Comparison of ENCODE assay signal across 29 cellular contexts in genomic region chr2:172772637-172773036, GRCh38. TPM values are rescaled to one million over a fixed set of nuclear protein-coding genes. Genes with fewer than 3 reads are reported as not detected.
DNase-seq lines count a peak whose midpoint lies in the region; ATAC-seq, FAIRE-seq and TF ChIP-seq lines count a peak whose summit lies in the region.
"Had no signal": no experiment of that assay in that cellular context is flagged by ENCODE, and none has a peak within 500 bp of the region (broad histone marks: within the 10 kb centered on the region; RNA-seq: fewer than 3 reads in every experiment).

No MANE protein-coding gene starts in this region.

- no peak for FAIRE-seq in bronchial epithelial cell (lab: Jason Lieb, UNC)
- FAIRE-seq: pancreas had no signal

- TF ChIP-seq CTCF in AG04450 (IDR thresholded peaks at IDR 0.05; ENCODE audit: low read depth, low read length) (no peak), HFFc6 (IDR thresholded peaks at IDR 0.05) (no peak), bronchial epithelial cell (IDR thresholded peaks at IDR 0.05; ENCODE audit: insufficient read depth, low read length, severe bottlenecking) (no peak), foreskin fibroblast (IDR thresholded peaks at IDR 0.05; ENCODE audit: low read depth, low read length) (no peak)

- ATAC-seq in GM19395 (IDR thresholded peaks at IDR 0.05; ENCODE audit: unreplicated experiment) (no peak), GM21723 (IDR thresholded peaks at IDR 0.05; ENCODE audit: unreplicated experiment) (no peak)
- ATAC-seq: activated CD8-positive, alpha-beta T cell treated with anti-CD3 and anti-CD28 coated beads, Interleukin-2, amount 10 ng/mL, durations not matched to agents 7 days and 5 days; heart left ventricle; left lung; natural killer cell treated with Interleukin-12 subunit alpha and Interleukin-12 subunit beta and Interleukin-15 and Interleukin-18, amount 100 ng/mL, for 72 hours; sciatic nerve had no signal

- no peak overlapping the region for H3K27ac Mint-ChIP-seq in HFFc6
- H3K27ac Mint-ChIP-seq: activated CD8-positive, alpha-beta T cell treated with anti-CD3 and anti-CD28 coated beads, Interleukin-2, amount 10 ng/mL, durations not matched to agents 7 days and 5 days; natural killer cell treated with Interleukin-12 subunit alpha and Interleukin-12 subunit beta and Interleukin-15 and Interleukin-18, amount 100 ng/mL, for 72 hours had no signal

- H3K27ac ChIP-seq in AG04450 (ENCODE audit: low read depth, low read length), result peak overlapping the region; percentile 22
- H3K27ac ChIP-seq: esophagus squamous epithelium, heart left ventricle, KMS-11, left lung, pancreas, upper lobe of left lung had no signal

- peaks cover 8% of the 10 kb centered on the region for H3K27me3 Mint-ChIP-seq in HFFc6 (ENCODE audit: insufficient read depth)

- H3K4me3 Mint-ChIP-seq in HFFc6, result no peak overlapping the region
- H3K4me3 Mint-ChIP-seq: activated CD8-positive, alpha-beta T cell treated with anti-CD3 and anti-CD28 coated beads, Interleukin-2, amount 10 ng/mL, durations not matched to agents 7 days and 5 days; central memory CD8-positive, alpha-beta T cell; natural killer cell treated with Interleukin-12 subunit alpha and Interleukin-12 subunit beta and Interleukin-15 and Interleukin-18, amount 100 ng/mL, for 72 hours had no signal

- POLR2A ChIA-PET in AG04450 (lab: Yijun Ruan, JAX), result no interaction called here

- no peaks in the 10 kb centered on the region for H3K9me3 Mint-ChIP-seq in HFFc6
- H3K9me3 Mint-ChIP-seq: central memory CD8-positive, alpha-beta T cell; natural killer cell treated with Interleukin-12 subunit alpha and Interleukin-12 subunit beta and Interleukin-15 and Interleukin-18, amount 100 ng/mL, for 72 hours had no signal

- H3K36me3 ChIP-seq in bronchial epithelial cell (ENCODE audit: control insufficient read depth, insufficient read depth, low read length), result no peaks in the 10 kb centered on the region
- H3K36me3 ChIP-seq: esophagus squamous epithelium, heart left ventricle, left lung, pancreas, upper lobe of left lung had no signal

- H3K4me1 Mint-ChIP-seq in HFFc6 (ENCODE audit: low read depth), result no peaks in the 10 kb centered on the region; the same call in 1 of the 2 replicates
- H3K4me1 Mint-ChIP-seq: central memory CD8-positive, alpha-beta T cell had no signal

- no peaks in the 10 kb centered on the region for H3K9me3 ChIP-seq in AG04450 (ENCODE audit: control insufficient read depth, insufficient read depth, low read length)
- H3K9me3 ChIP-seq: esophagus squamous epithelium, heart left ventricle, left lung, pancreas, upper lobe of left lung had no signal

- DNase-seq in AG04450 (ENCODE audit: low read depth, low spot score), result peak; percentile 80
- DNase-seq in HFFc6, result peak; percentile 4
- peak; percentile 61 for DNase-seq in bronchial epithelial cell (ENCODE audit: low read depth)
- peak; percentile 37 to 72 for DNase-seq in foreskin fibroblast
- no peak for DNase-seq in DMS53 treated with DMSO at 0.1 percent for 48 hours (lab: John Stamatoyannopoulos, UW; ENCODE audit: unreplicated experiment)
- no peak for DNase-seq in NCI-H128 (lab: John Stamatoyannopoulos, UW; ENCODE audit: unreplicated experiment)
- DNase-seq: activated CD8-positive, alpha-beta T cell treated with anti-CD3 and anti-CD28 coated beads, Interleukin-2, amount 10 ng/mL, durations not matched to agents 7 days and 5 days; activated naive CD4-positive, alpha-beta T cell treated with Interleukin-2 at 50 U/mL for 16 hours; amniotic stem cell; C1 segment of cervical spinal cord; esophagus squamous epithelium; heart left ventricle; left lung; midbrain; MV-4-11; NCI-H187; NCI-H748 treated with DMSO at 0.1 percent for 48 hours; pancreas; Right ventricle myocardium superior; stimulated activated CD8-positive, alpha-beta memory T cell treated with anti-CD3 and anti-CD28 coated beads, Interleukin-4, amount 100 ng/mL, for 48 hours; SW 1271; upper lobe of left lung had no signal

- no peak overlapping the region for H3K4me3 ChIP-seq in AG04450 (ENCODE audit: low read depth, low read length)
- no peak overlapping the region for H3K4me3 ChIP-seq in bronchial epithelial cell (ENCODE audit: low read depth, low read length)
- H3K4me3 ChIP-seq in foreskin fibroblast (ENCODE audit: low read depth in 1 of 2, low read length in 2 of 2), result no peak overlapping the region
- H3K4me3 ChIP-seq: esophagus squamous epithelium, heart left ventricle, left lung, pancreas, upper lobe of left lung had no signal

- no peaks in the 10 kb centered on the region for H3K27me3 ChIP-seq in AG04450 (ENCODE audit: control insufficient read depth, insufficient read depth, low read length)
- H3K27me3 ChIP-seq in bronchial epithelial cell (ENCODE audit: control insufficient read depth, insufficient read depth, low read length), result no peaks in the 10 kb centered on the region
- H3K27me3 ChIP-seq: esophagus squamous epithelium, heart left ventricle, left lung, pancreas, upper lobe of left lung had no signal

- no peaks in the 10 kb centered on the region for H3K36me3 Mint-ChIP-seq in HFFc6 (ENCODE audit: low read depth)
- H3K36me3 Mint-ChIP-seq: natural killer cell treated with Interleukin-12 subunit alpha and Interleukin-12 subunit beta and Interleukin-15 and Interleukin-18, amount 100 ng/mL, for 72 hours had no signal

- CTCF ChIA-PET in AG04450 (lab: Charles Lee), result no interaction called here

RNA-seq across cellular contexts. Expression of gene RAPGEF4, which starts 37.0 kb away (rescaled TPM):
- polyA plus RNA-seq in AG04450 (2011; rRNA removed), result 0.63 and 1.3 TPM in 2 replicates
- polyA minus RNA-seq in AG04450 (2011; rRNA and poly(A)+ RNA removed), result 1.5 and 4.7 TPM in 2 replicates
- under 1 TPM; 0.14 to 0.37 (median 0.18) TPM for total RNA-seq in HFFc6 (2021; fragmentation: NEBNext Ultra II Directional; extraction: Animal tissue kit (Norgen Biotek cat#: 25700))
- 0.26 and 0.90 TPM in 2 replicates for total RNA-seq in bronchial epithelial cell
- total RNA-seq: A172 had no signal

Comparison
In these comparisons a context has a peak if more than half of its experiments do, and no peak if none do; other contexts are left out.
1. DNase-seq: peak in AG04450 (single experiment), HFFc6 (single experiment), bronchial epithelial cell (single experiment) and foreskin fibroblast (2 of 2); none in DMS53 treated with DMSO at 0.1 percent for 48 hours (single experiment) and NCI-H128 (single experiment).